ENCODE assay signal across 14 cellular contexts in the genomic region with DNA sequence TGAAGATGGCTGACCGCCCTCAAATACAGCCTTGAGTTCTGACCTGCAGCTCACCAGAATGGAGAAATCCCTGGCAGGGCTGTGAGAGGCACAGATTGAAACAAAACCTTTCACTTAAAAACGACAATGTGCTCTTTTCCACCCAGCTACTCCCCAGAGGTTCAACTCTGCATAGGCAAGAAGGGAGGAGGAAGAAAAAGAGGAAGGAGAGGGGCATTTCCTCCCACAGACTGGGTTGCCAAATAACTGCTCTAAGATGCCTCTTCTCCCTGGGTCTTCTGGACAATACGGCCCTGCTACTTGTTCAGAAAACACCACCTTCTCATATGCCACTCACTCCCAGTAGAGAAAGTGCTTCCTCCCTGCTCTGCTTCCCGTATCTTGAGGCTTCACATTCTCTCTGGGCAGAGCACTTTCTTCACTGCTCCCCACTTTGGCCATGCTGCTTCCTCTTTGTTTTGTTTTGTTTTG.
DNase-seq lines count a peak whose midpoint lies in the region; ATAC-seq, FAIRE-seq and TF ChIP-seq lines count a peak whose summit lies in the region.
"Had no signal": no experiment of that assay in that cellular context is flagged by ENCODE, and none has a peak within 500 bp of the region (broad histone marks: within the 10 kb centered on the region; RNA-seq: fewer than 3 reads in every experiment).

No MANE protein-coding gene starts in this region.

- BruUV-seq in K562 (replicated peaks; lab: Mats Ljungman, UMichigan) = no TSS peak

- H3K36me3 Mint-ChIP-seq in CD14-positive monocyte (peaks cover 0 to 1% of the 10 kb centered on the region in 2 donors), naive B cell (peaks cover 0 to under 1% of the 10 kb centered on the region in 2 donors), nephron progenitor cell (ENCODE audit: low read depth) (no peaks in the 10 kb centered on the region)
- H3K36me3 Mint-ChIP-seq: activated CD8-positive, alpha-beta memory T cell treated with anti-CD3 and anti-CD28 coated beads, Interleukin-2, amount 10 ng/mL, durations not matched to agents 7 days and 5 days; immature natural killer cell; natural killer cell treated with Interleukin-12 subunit alpha and Interleukin-12 subunit beta and Interleukin-15 and Interleukin-18, amount 100 ng/mL, for 72 hours; T-cell had no signal

- no peaks in the 10 kb centered on the region for H3K9me1 ChIP-seq in K562 (ENCODE audit: control insufficient read depth, insufficient read depth, low read length)

- H3K9ac ChIP-seq in K562 (ENCODE audit: insufficient read depth in 1 of 2, low read depth in 2 of 2, low read length in 2 of 2) = no peak overlapping the region; a peak in 1 of 4 replicates

- POLR2A ChIA-PET in K562 (lab: Yijun Ruan, JAX) = interaction anchor here (0.6 to 0.9 kb wide), 2 partner anchors 208 to 600 kb away, joined by 4 read pairs; no protein-coding TSS in a partner anchor

- FAIRE-seq in K562 (lab: Jason Lieb, UNC) = peak; percentile 54

- intact Hi-C loops in CD14-positive monocyte (cut with micrococcal nuclease) = loop anchor here in 1 of 2 donors (2.0 kb wide), 1 partner anchor 14 kb away; no protein-coding TSS in a partner anchor
- intact Hi-C loops in K562 (cut with micrococcal nuclease) = loop anchor here (5.0 kb wide), 1 partner anchor 86 kb away; no protein-coding TSS in a partner anchor

- no peaks in the 10 kb centered on the region for H3K9me3 ChIP-seq in K562 (replicated peaks; ENCODE audit: control insufficient read depth, insufficient read depth, low read depth, low read length)

- no peaks in the 10 kb centered on the region for H3K36me3 ChIP-seq in K562 (ENCODE audit: control insufficient read depth, insufficient read depth, low read length)

- peaks cover 0 to 4% (median 0%) of the 10 kb centered on the region in 3 donors for H3K27me3 Mint-ChIP-seq in CD14-positive monocyte (ENCODE audit: low read depth in 3 of 3)
- H3K27me3 Mint-ChIP-seq in naive B cell = no peaks in the 10 kb centered on the region
- H3K27me3 Mint-ChIP-seq in nephron progenitor cell (ENCODE audit: low read depth, poor library complexity) = no peaks in the 10 kb centered on the region

- no peaks in the 10 kb centered on the region for H3K79me2 ChIP-seq in K562 (ENCODE audit: control insufficient read depth, insufficient read depth, low read length)

- 33% methylated on average over 4 of the region's 4 CpGs for WGBS in K562 (ENCODE audit: insufficient coverage, low coverage, missing lambda C conversion rate)

- no peaks in the 10 kb centered on the region for H3K9me3 Mint-ChIP-seq in CD14-positive monocyte
- no peaks in the 10 kb centered on the region for H3K9me3 Mint-ChIP-seq in naive B cell
- H3K9me3 Mint-ChIP-seq in nephron progenitor cell = no peaks in the 10 kb centered on the region
- H3K9me3 Mint-ChIP-seq: natural killer cell treated with Interleukin-12 subunit alpha and Interleukin-12 subunit beta and Interleukin-15 and Interleukin-18, amount 100 ng/mL, for 72 hours; T-cell had no signal

- H3K27ac ChIP-seq in K562 (ENCODE audit: extremely low read depth, low read depth, low read length) = no peak overlapping the region

- no peak for TF ChIP-seq EP300 in K562 (IDR thresholded peaks at IDR 0.05; ENCODE audit: low read length)

- in situ Hi-C loops in K562 (cut with MboI) = no loop called here

- H3K4me3 ChIP-seq in K562 = no peak overlapping the region

- no peaks in the 10 kb centered on the region for H4K20me1 ChIP-seq in K562 (replicated peaks; ENCODE audit: control insufficient read depth, insufficient read depth, low read length)

- H3K27ac Mint-ChIP-seq in CD14-positive monocyte = peak overlapping the region; percentile 96 to 99 (median 98)
- peak overlapping the region; percentile 80 to 99 (median 92) for H3K27ac Mint-ChIP-seq in naive B cell
- H3K27ac Mint-ChIP-seq in nephron progenitor cell = no peak overlapping the region
- H3K27ac Mint-ChIP-seq: activated CD8-positive, alpha-beta memory T cell treated with anti-CD3 and anti-CD28 coated beads, Interleukin-2, amount 10 ng/mL, durations not matched to agents 7 days and 5 days; natural killer cell treated with Interleukin-12 subunit alpha and Interleukin-12 subunit beta and Interleukin-15 and Interleukin-18, amount 100 ng/mL, for 72 hours had no signal

- no peak for TF ChIP-seq POLR2A in K562 (conservative IDR thresholded peaks at IDR 0.05)

- TF ChIP-seq RAD21 in K562 (CRISPR knock-in tag; conservative IDR thresholded peaks at IDR 0.05 in 1 of 2, IDR thresholded peaks at IDR 0.05 in 1 of 2) = no peak

- peak overlapping the region; percentile 20 to 73 for H3K4me3 Mint-ChIP-seq in CD14-positive monocyte
- H3K4me3 Mint-ChIP-seq in naive B cell = peak overlapping the region; percentile 1 to 90 (median 76)
- H3K4me3 Mint-ChIP-seq in nephron progenitor cell = no peak overlapping the region
- H3K4me3 Mint-ChIP-seq: activated CD8-positive, alpha-beta memory T cell treated with anti-CD3 and anti-CD28 coated beads, Interleukin-2, amount 10 ng/mL, durations not matched to agents 7 days and 5 days; immature natural killer cell; natural killer cell treated with Interleukin-12 subunit alpha and Interleukin-12 subunit beta and Interleukin-15 and Interleukin-18, amount 100 ng/mL, for 72 hours; T-cell had no signal

- DNase-seq in CD14-positive monocyte (ENCODE audit: low spot score) (peak; percentile 79), MV-4-11 (lab: John Stamatoyannopoulos, UW) (peak; percentile 98), K562 (ENCODE audit: extremely low read depth in 1 of 4, low spot score in 3 of 4) (no peak), naive B cell (peak; percentile 55), nephron progenitor cell (no peak), HT-29 (ENCODE audit: low spot score) (no peak), DMS114 treated with DMSO at 0.1 percent for 48 hours (lab: John Stamatoyannopoulos, UW; ENCODE audit: unreplicated experiment) (no peak)
- DNase-seq: activated CD8-positive, alpha-beta memory T cell treated with anti-CD3 and anti-CD28 coated beads, Interleukin-2, amount 10 ng/mL, durations not matched to agents 7 days and 5 days; immature natural killer cell; NCI-H1417 treated with DMSO at 0.1 percent for 48 hours; stimulated activated CD4-positive, alpha-beta T cell treated with anti-CD3 and anti-CD28 coated beads, Interleukin-12 subunit alpha, Interleukin-12 subunit beta, amount 100 ng/mL, for 4 hours had no signal

- CTCF ChIA-PET in K562 (lab: Yijun Ruan, JAX; ENCODE audit: low intra/inter-chr PET ratio) = no interaction called here

- ATAC-seq in K562 (no peak), naive B cell (ENCODE audit: low read depth in 2 of 2) (peak; percentile 82 to 84), GM19351 (IDR thresholded peaks at IDR 0.05; ENCODE audit: unreplicated experiment) (no peak)
- ATAC-seq: activated CD8-positive, alpha-beta memory T cell treated with anti-CD3 and anti-CD28 coated beads, Interleukin-2, amount 10 ng/mL, durations not matched to agents 7 days and 5 days; natural killer cell treated with Interleukin-12 subunit alpha and Interleukin-12 subunit beta and Interleukin-15 and Interleukin-18, amount 100 ng/mL, for 72 hours; T-cell had no signal

- TF ChIP-seq CTCF in CD14-positive monocyte (IDR thresholded peaks at IDR 0.05) = no peak
- TF ChIP-seq CTCF in K562 (IDR thresholded peaks at IDR 0.05 in 2 of 3, conservative IDR thresholded peaks at IDR 0.05 in 1 of 3; ENCODE audit: insufficient read depth in 2 of 3, low read depth in 1 of 3, low read length in 3 of 3) = no peak
- no peak for TF ChIP-seq CTCF in nephron progenitor cell (IDR thresholded peaks at IDR 0.05)

- H2AFZ ChIP-seq in K562 (ENCODE audit: low read depth, low read length) = peak overlapping the region; percentile 93

- peaks cover 10 to 29% of the 10 kb centered on the region in 2 experiments for H3K4me1 ChIP-seq in K562 (replicated peaks in 1 of 2; ENCODE audit: control insufficient read depth in 2 of 2, insufficient read depth in 2 of 2, low read length in 2 of 2)

- no peaks in the 10 kb centered on the region for H3K27me3 ChIP-seq in K562 (ENCODE audit: control insufficient read depth in 2 of 2, insufficient read depth in 2 of 2, low read length in 2 of 2)

- peak overlapping the region; percentile 19; the same call in 1 of the 2 replicates for H3K4me2 ChIP-seq in K562 (ENCODE audit: insufficient read depth, low read length)

- H3K4me1 Mint-ChIP-seq in CD14-positive monocyte (peaks cover 82% of the 10 kb centered on the region), naive B cell (peaks cover 48 to 83% (median 66%) of the 10 kb centered on the region in 3 donors), nephron progenitor cell (peaks cover 39% of the 10 kb centered on the region)
- H3K4me1 Mint-ChIP-seq: immature natural killer cell had no signal

TF ChIP-seq in K562, 482 proteins besides CTCF, POLR2A, EP300 and RAD21 (continues in another document):
- TF ChIP-seq MYC (IDR thresholded peaks at IDR 0.05; ENCODE audit: low read depth, low read length) = no peak
- no peak for TF ChIP-seq MYC (CRISPR knock-in tag; IDR thresholded peaks at IDR 0.05; ENCODE audit: borderline replicate concordance, low read depth)
- peak in 1 of 2 experiments; percentile 54; a peak in 2 of 4 replicates for TF ChIP-seq ZNF639 (CRISPR knock-in tag; conservative IDR thresholded peaks at IDR 0.05 in 1 of 2, IDR thresholded peaks at IDR 0.05 in 1 of 2)
- TF ChIP-seq ZNF589 (CRISPR knock-in tag; IDR thresholded peaks at IDR 0.05; ENCODE audit: low read depth) = 0 out of 2 replicates have a peak, but pooled peaks have one; percentile 33
- TF ChIP-seq, protein P1, sequence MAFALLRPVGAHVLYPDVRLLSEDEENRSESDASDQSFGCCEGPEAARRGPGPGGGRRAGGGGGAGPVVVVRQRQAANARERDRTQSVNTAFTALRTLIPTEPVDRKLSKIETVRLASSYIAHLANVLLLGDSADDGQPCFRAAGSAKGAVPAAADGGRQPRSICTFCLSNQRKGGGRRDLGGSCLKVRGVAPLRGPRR (CRISPR knock-in tag; IDR thresholded peaks at IDR 0.05) = no peak
- no peak for TF ChIP-seq HNRNPUL1 (IDR thresholded peaks at IDR 0.05; ENCODE audit: low read length)
- TF ChIP-seq HNRNPK (IDR thresholded peaks at IDR 0.05; ENCODE audit: low read depth, low read length, poor library complexity, severe bottlenecking) = no peak
- 0 out of 2 replicates have a peak, but pooled peaks have one; percentile 20 for TF ChIP-seq SMAD4 (CRISPR knock-in tag; conservative IDR thresholded peaks at IDR 0.05)

Comparison
In these comparisons a context has a peak if more than half of its experiments do, and no peak if none do; other contexts are left out.
1. DNase-seq: peak in CD14-positive monocyte (single experiment), MV-4-11 (single experiment) and naive B cell (single experiment); none in K562 (0 of 4), nephron progenitor cell (single experiment), HT-29 (single experiment) and DMS114 treated with DMSO at 0.1 percent for 48 hours (single experiment).
2. ATAC-seq: peak in naive B cell (2 of 2); none in K562 (single experiment) and GM19351 (single experiment).